Comparison of ENCODE assay signal across 19 cellular contexts in the genomic region with DNA sequence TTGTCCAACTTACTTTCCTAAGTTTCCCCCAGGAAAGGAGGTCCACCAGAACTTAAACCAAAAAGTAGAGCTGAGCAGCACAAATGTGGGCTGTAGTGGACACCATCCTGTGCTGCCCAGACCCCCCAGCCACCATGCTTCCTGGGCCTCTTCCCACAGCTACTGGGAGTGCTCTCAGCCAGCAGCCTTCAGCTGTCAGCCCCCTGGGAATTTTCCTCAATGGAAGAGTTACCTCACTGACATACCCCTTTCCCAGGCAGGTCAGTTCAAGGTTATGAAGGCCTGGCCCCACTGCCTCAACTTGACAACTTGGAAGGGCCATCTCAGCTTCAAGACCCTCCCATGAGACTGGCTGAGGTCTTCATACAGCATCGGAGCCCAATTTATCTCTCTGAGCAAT. TPM values are rescaled to one million over a fixed set of nuclear protein-coding genes. Genes with fewer than 3 reads are reported as not detected.
DNase-seq lines count a peak whose midpoint lies in the region; ATAC-seq and TF ChIP-seq lines count a peak whose summit lies in the region.
"Had no signal": no experiment of that assay in that cellular context is flagged by ENCODE, and none has a peak within 500 bp of the region (broad histone marks: within the 10 kb centered on the region; RNA-seq: fewer than 3 reads in every experiment).

No MANE protein-coding gene starts in this region.

- H3K9me3 ChIP-seq in T-helper 17 cell (ENCODE audit: control insufficient read depth, low read length, poor library complexity, severe bottlenecking) (no peaks in the 10 kb centered on the region), breast epithelium (no peaks in the 10 kb centered on the region)
- H3K9me3 ChIP-seq: BLaER1 had no signal

- TF ChIP-seq POLR2A in breast epithelium (IDR thresholded peaks at IDR 0.05): no peak

- no peak overlapping the region for H3K4me3 ChIP-seq in breast epithelium
- H3K4me3 ChIP-seq: BLaER1 had no signal

- peak; percentile 53 for DNase-seq in cardiac septum (ENCODE audit: low spot score)
- DNase-seq in left cardiac atrium: no peak
- no peak for DNase-seq in T-helper 17 cell
- DNase-seq in left lobe of liver (ENCODE audit: low spot score): peak; percentile 16
- no peak for DNase-seq in stimulated activated CD4-positive, alpha-beta T cell treated with anti-CD3 and anti-CD28 coated beads, Interleukin-4, amount 100 ng/mL, for 1 hour
- DNase-seq in T-helper 1 cell: no peak
- no peak for DNase-seq in breast epithelium (ENCODE audit: low spot score in 2 of 2)
- DNase-seq: 8988T; CD4-positive, alpha-beta memory T cell; DMS153; DMS79; GDM1; GOT3; H7 had no signal

- no peaks in the 10 kb centered on the region for H3K4me1 ChIP-seq in breast epithelium
- H3K4me1 ChIP-seq: BLaER1 had no signal

- ATAC-seq in left cardiac atrium (no peak), T-helper 17 cell (no peak), left lobe of liver (no peak)
- ATAC-seq: HepG2 had no signal

- intact Hi-C loops in cardiac septum (cut with DNase I) (no loop called here), left cardiac atrium (cut with DNase I) (no loop called here), breast epithelium (cut with DNase I; ENCODE audit: low total_unique reads) (no loop called here)

- H3K27me3 Mint-ChIP-seq in T-helper 17 cell: no peaks in the 10 kb centered on the region
- H3K27me3 Mint-ChIP-seq: CD4-positive, alpha-beta memory T cell had no signal

- no peak for TF ChIP-seq CTCF in breast epithelium (IDR thresholded peaks at IDR 0.05)

- H3K4me1 Mint-ChIP-seq in T-helper 17 cell: no peaks in the 10 kb centered on the region
- H3K4me1 Mint-ChIP-seq: CD14-positive monocyte had no signal

- H3K4me3 Mint-ChIP-seq in T-helper 17 cell: no peak overlapping the region
- H3K4me3 Mint-ChIP-seq: CD14-positive monocyte; CD4-positive, alpha-beta memory T cell had no signal

- peaks cover 4% of the 10 kb centered on the region for H3K36me3 Mint-ChIP-seq in T-helper 17 cell (ENCODE audit: low read depth)

- peak overlapping the region; percentile 56 for H3K27ac Mint-ChIP-seq in T-helper 17 cell
- H3K27ac Mint-ChIP-seq: CD4-positive, alpha-beta memory T cell had no signal

- no peaks in the 10 kb centered on the region for H3K36me3 ChIP-seq in breast epithelium

- no peaks in the 10 kb centered on the region for H3K27me3 ChIP-seq in breast epithelium
- H3K27me3 ChIP-seq: BLaER1 had no signal

- no peak overlapping the region for H3K27ac ChIP-seq in breast epithelium
- H3K27ac ChIP-seq: BLaER1 had no signal

RNA-seq across cellular contexts. Expression of gene CDCP2, which starts 47.7 kb away (rescaled TPM):
- not detected for total RNA-seq in cardiac septum
- not detected for total RNA-seq in left cardiac atrium
- not detected for total RNA-seq in T-helper 17 cell
- not detected for total RNA-seq in left lobe of liver
- total RNA-seq in breast epithelium: 1 to 10 TPM in 1 of 3 donors, not detected in 2; 1.3 TPM
- total RNA-seq: A673, Daoy, H7, HepG2 had no signal

RNA-seq across cellular contexts. Expression of gene TCEANC2, which starts 51.7 kb away (rescaled TPM):
- total RNA-seq in cardiac septum: 4.1 TPM
- 1 to 10 TPM; 2.6 to 5.3 TPM for total RNA-seq in left cardiac atrium
- total RNA-seq in T-helper 17 cell: 1 to 10 TPM; 4.5 to 4.7 TPM
- 2.9 TPM for total RNA-seq in left lobe of liver
- 1 to 10 TPM; 4.3 to 6.1 (median 5.9) TPM for total RNA-seq in breast epithelium

RNA-seq across cellular contexts. Expression of gene TMEM59, which starts 52.1 kb away (rescaled TPM):
- total RNA-seq in cardiac septum (289 TPM), left cardiac atrium (100 to 1,000 TPM; 324 to 335 TPM), T-helper 17 cell (100 to 1,000 TPM; 145 to 160 TPM), left lobe of liver (275 TPM), breast epithelium (100 to 1,000 TPM; 348 to 498 (median 388) TPM)

Comparison
In these comparisons a context has a peak if more than half of its experiments do, and no peak if none do; other contexts are left out.
1. DNase-seq: peak in cardiac septum (single experiment) and left lobe of liver (single experiment); none in left cardiac atrium (single experiment), T-helper 17 cell (0 of 3), stimulated activated CD4-positive, alpha-beta T cell treated with anti-CD3 and anti-CD28 coated beads, Interleukin-4, amount 100 ng/mL, for 1 hour (single experiment), T-helper 1 cell (0 of 5) and breast epithelium (0 of 2).